Comparison of ENCODE assay signal across 19 cellular contexts in the genomic region with DNA sequence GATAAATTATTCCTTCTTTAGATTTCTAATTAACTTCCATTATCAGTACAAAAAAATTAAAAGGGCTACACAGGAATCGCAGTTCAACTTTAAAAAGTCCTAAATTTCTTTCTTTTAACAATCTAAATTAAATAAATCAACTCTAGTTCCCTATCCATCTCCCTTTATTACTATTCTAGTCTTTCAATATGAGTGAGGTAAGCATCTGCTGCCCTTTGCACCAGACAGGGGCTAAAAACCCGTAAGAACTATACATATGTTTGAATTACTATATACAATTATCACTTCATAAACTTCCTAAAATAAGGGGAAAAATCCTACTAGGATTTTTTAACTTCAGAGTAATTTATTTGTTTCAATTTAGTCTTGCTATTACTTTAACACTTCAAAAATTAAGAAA.
DNase-seq lines count a peak whose midpoint lies in the region; ATAC-seq, FAIRE-seq and TF ChIP-seq lines count a peak whose summit lies in the region.
"Had no signal": no experiment of that assay in that cellular context is flagged by ENCODE, and none has a peak within 500 bp of the region (broad histone marks: within the 10 kb centered on the region; RNA-seq: fewer than 3 reads in every experiment).

No MANE protein-coding gene starts in this region.

- H3K27ac Mint-ChIP-seq in stimulated activated naive B cell treated with anti-CD40 and anti-IgM and Interleukin-4, amounts not matched to agents 10 μg/mL and 1 μg/mL and 100 μg/mL, for 72 hours, result no peak overlapping the region
- H3K27ac Mint-ChIP-seq: CD4-positive, alpha-beta memory T cell; HFFc6 had no signal

- H3K4me1 ChIP-seq in HUES6 (ENCODE audit: control insufficient read depth, insufficient read depth, low read length), result peaks cover 27% of the 10 kb centered on the region
- peaks cover 61% of the 10 kb centered on the region for H3K4me1 ChIP-seq in Loucy (ENCODE audit: insufficient read depth, low read length, poor library complexity, severe bottlenecking)

- TF ChIP-seq CTCF in Loucy (conservative IDR thresholded peaks at IDR 0.05; ENCODE audit: low read length), result no peak

- DNase-seq in stimulated activated naive B cell treated with anti-CD40 and anti-IgM and Interleukin-4, amounts not matched to agents 10 μg/mL and 1 μg/mL and 100 μg/mL, for 72 hours, result no peak
- no peak for DNase-seq in stimulated activated CD8-positive, alpha-beta memory T cell treated with anti-CD3 and anti-CD28 coated beads, Interleukin-4, amount 100 ng/mL, for 48 hours
- no peak for DNase-seq in stimulated activated CD4-positive, alpha-beta T cell treated with anti-CD3 and anti-CD28 coated beads, Interleukin-2, amount 100 ng/mL, for 48 hours
- DNase-seq in NOMO-1 treated with DMSO at 0.1 percent for 48 hours (lab: John Stamatoyannopoulos, UW; ENCODE audit: unreplicated experiment), result no peak
- DNase-seq in H54 (ENCODE audit: insufficient read length, low spot score), result no peak
- DNase-seq: C1 segment of cervical spinal cord; Calu3; CD4-positive, alpha-beta memory T cell; COR-L47; DMS53; DMS79 treated with DMSO at 0.1 percent for 48 hours; GM23248; HFFc6 had no signal

- peaks cover 23 to 26% of the 10 kb centered on the region in 2 donors for H3K36me3 Mint-ChIP-seq in stimulated activated naive B cell treated with anti-CD40 and anti-IgM and Interleukin-4, amounts not matched to agents 10 μg/mL and 1 μg/mL and 100 μg/mL, for 72 hours

- peak; percentile 60 to 68 for ATAC-seq in stimulated activated naive B cell treated with anti-CD40 and anti-IgM and Interleukin-4, amounts not matched to agents 10 μg/mL and 1 μg/mL and 100 μg/mL, for 72 hours (replicated peaks)

- no peaks in the 10 kb centered on the region for H3F3A ChIP-seq in Loucy (ENCODE audit: low read depth)

- no peak for TF ChIP-seq POLR2A in H54 (IDR thresholded peaks at IDR 0.05; ENCODE audit: low read depth, low read length)

- H3K4me3 Mint-ChIP-seq in stimulated activated naive B cell treated with anti-CD40 and anti-IgM and Interleukin-4, amounts not matched to agents 10 μg/mL and 1 μg/mL and 100 μg/mL, for 72 hours, result no peak overlapping the region
- H3K4me3 Mint-ChIP-seq: CD4-positive, alpha-beta memory T cell; HFFc6 had no signal

- H3K9ac ChIP-seq in HUES6 (ENCODE audit: low read length) (no peak overlapping the region), Loucy (ENCODE audit: low read depth, low read length, poor library complexity, severe bottlenecking) (peak overlapping the region; percentile 17)
- H3K9ac ChIP-seq: GM23248 had no signal

- peaks cover 10 to 24% of the 10 kb centered on the region in 2 donors for H3K4me1 Mint-ChIP-seq in stimulated activated naive B cell treated with anti-CD40 and anti-IgM and Interleukin-4, amounts not matched to agents 10 μg/mL and 1 μg/mL and 100 μg/mL, for 72 hours

- no peak overlapping the region for H3K4me3 ChIP-seq in HUES6 (ENCODE audit: low read depth, low read length)
- H3K4me3 ChIP-seq in Loucy (ENCODE audit: low read length, poor library complexity, severe bottlenecking), result no peak overlapping the region
- H3K4me3 ChIP-seq: GM23248, HAP-1 had no signal

- peaks cover 7% of the 10 kb centered on the region for H3K36me3 ChIP-seq in HUES6 (ENCODE audit: control insufficient read depth, insufficient read depth, low read length)
- peaks cover 43% of the 10 kb centered on the region for H3K36me3 ChIP-seq in Loucy (ENCODE audit: insufficient read depth, low read length)
- H3K36me3 ChIP-seq: HAP-1 had no signal

- H3K27me3 Mint-ChIP-seq in stimulated activated naive B cell treated with anti-CD40 and anti-IgM and Interleukin-4, amounts not matched to agents 10 μg/mL and 1 μg/mL and 100 μg/mL, for 72 hours, result no peaks in the 10 kb centered on the region
- H3K27me3 Mint-ChIP-seq: CD4-positive, alpha-beta memory T cell had no signal

- H2AFZ ChIP-seq in Loucy (ENCODE audit: low read length), result no peak overlapping the region
- H2AFZ ChIP-seq: GM23248 had no signal

- 0 out of 2 replicates have a peak overlapping the region, but pooled peaks have one; percentile 35 for H3K27ac ChIP-seq in HUES6 (ENCODE audit: low read depth, low read length)
- H3K27ac ChIP-seq: GM23248 had no signal

- H3K4me2 ChIP-seq in Loucy (ENCODE audit: low read depth, low read length, poor library complexity, severe bottlenecking), result peak overlapping the region; percentile 32

- H4K20me1 ChIP-seq in Loucy (ENCODE audit: insufficient read depth, low read length, poor library complexity, severe bottlenecking), result peaks cover 7% of the 10 kb centered on the region

- H3K9me2 ChIP-seq in Loucy (replicated peaks; ENCODE audit: low read depth, low read length), result no peaks in the 10 kb centered on the region

- FAIRE-seq in islet of Langerhans (lab: Jason Lieb, UNC) (peak; percentile 86), H54 (lab: Jason Lieb, UNC) (no peak)
- FAIRE-seq: GM19239, H1 had no signal

- peaks cover 80% of the 10 kb centered on the region for H3K79me2 ChIP-seq in Loucy (ENCODE audit: insufficient read depth, low read length)

- peaks cover 7% of the 10 kb centered on the region for H3K9me3 ChIP-seq in HUES6 (ENCODE audit: control insufficient read depth, insufficient read depth, low read depth, low read length)
- peaks cover 14% of the 10 kb centered on the region for H3K9me3 ChIP-seq in Loucy (ENCODE audit: insufficient read depth, low read depth, low read length)
- H3K9me3 ChIP-seq: HAP-1 had no signal

- H3K9me3 Mint-ChIP-seq in stimulated activated naive B cell treated with anti-CD40 and anti-IgM and Interleukin-4, amounts not matched to agents 10 μg/mL and 1 μg/mL and 100 μg/mL, for 72 hours, result peaks cover 5% of the 10 kb centered on the region in 2 donors

- H3K27me3 ChIP-seq in HUES6 (ENCODE audit: control insufficient read depth, insufficient read depth, low read length) (no peaks in the 10 kb centered on the region), Loucy (ENCODE audit: insufficient read depth, low read length, poor library complexity, severe bottlenecking) (no peaks in the 10 kb centered on the region)
